Comparison of ENCODE assay signal across 8 cellular contexts in the genomic region with DNA sequence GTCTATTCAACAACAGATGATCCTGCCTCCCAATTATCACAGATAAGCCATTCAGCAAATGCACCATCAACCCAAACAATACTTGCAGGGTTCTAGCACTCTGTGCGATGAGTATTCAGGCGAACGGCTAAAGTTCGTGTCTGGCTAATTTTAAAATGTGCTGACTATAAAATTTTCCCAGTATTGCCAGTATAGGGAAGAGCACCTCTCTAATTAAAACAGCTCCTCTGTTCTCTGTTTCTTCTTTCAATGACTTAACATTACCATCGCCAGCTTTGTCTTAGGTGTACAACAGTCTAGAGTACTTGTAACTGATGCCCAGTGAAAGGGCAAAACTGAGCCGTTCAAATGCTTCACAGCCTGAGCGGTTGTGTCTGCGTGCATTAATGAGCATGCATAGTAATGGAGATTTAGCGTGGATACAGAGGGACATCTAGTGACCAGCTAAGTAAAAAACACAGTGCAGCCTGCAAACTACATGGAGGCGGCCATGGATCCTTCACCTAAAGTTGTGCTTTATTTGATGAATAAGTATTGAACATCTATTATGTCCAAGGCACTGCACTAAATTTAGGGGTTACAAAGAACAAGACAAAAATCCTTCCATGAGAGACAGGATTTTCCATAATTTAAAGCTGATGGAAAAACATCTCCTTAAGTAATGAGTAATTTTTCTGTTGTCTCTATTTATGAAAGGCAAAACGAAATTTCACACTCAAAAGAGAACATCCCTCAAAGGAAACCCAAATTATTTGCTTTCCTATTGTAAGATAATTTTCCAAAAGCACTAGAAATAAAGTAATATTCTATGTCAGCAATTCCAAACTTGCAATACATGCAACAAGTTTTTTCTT.
DNase-seq lines count a peak whose midpoint lies in the region; ATAC-seq, FAIRE-seq and TF ChIP-seq lines count a peak whose summit lies in the region.

No MANE protein-coding gene starts in this region.

- H3K9me3 ChIP-seq in astrocyte (ENCODE audit: insufficient read depth, low read depth, low read length) (no peaks in the 10 kb centered on the region), spleen (no peaks in the 10 kb centered on the region)

- FAIRE-seq in astrocyte (lab: Jason Lieb, UNC): peak; percentile 100

- POLR2A ChIA-PET in BJ (lab: Charles Lee): interaction anchor here (0.6 kb wide), 1 partner anchor 533 kb away, joined by 3 read pairs; no protein-coding TSS in a partner anchor

- H3K36me3 Mint-ChIP-seq in astrocyte (ENCODE audit: low read depth, unreplicated experiment): no peaks in the 10 kb centered on the region
- H3K36me3 Mint-ChIP-seq in activated T-helper 2 cell treated with anti-CD3 and anti-CD28 coated beads, Interferon-gamma antibody, Interleukin-2, Interleukin-4, amounts not matched to agents 10 μg/mL and 5 μg/mL and 100 μg/mL, durations not matched to agents 14 hours and 24 hours and 36 hours (ENCODE audit: low read depth): no peaks in the 10 kb centered on the region

- peak; percentile 72 for TF ChIP-seq CTCF in BJ (IDR thresholded peaks at IDR 0.05; ENCODE audit: insufficient read depth, low read depth, low read length)
- peak; percentile 86 for TF ChIP-seq CTCF in astrocyte (IDR thresholded peaks at IDR 0.05; ENCODE audit: insufficient read depth, low read depth, low read length)
- peak in 8 of 11 experiments; percentile 19 to 65 (median 50) for TF ChIP-seq CTCF in spleen (IDR thresholded peaks at IDR 0.05 in 8 of 11, conservative IDR thresholded peaks at IDR 0.05 in 3 of 11)

- H3K4me3 Mint-ChIP-seq in astrocyte (ENCODE audit: unreplicated experiment): no peak overlapping the region
- H3K4me3 Mint-ChIP-seq in activated T-helper 2 cell treated with anti-CD3 and anti-CD28 coated beads, Interferon-gamma antibody, Interleukin-2, Interleukin-4, amounts not matched to agents 10 μg/mL and 5 μg/mL and 100 μg/mL, durations not matched to agents 14 hours and 24 hours and 36 hours (ENCODE audit: low read depth): no peak overlapping the region

- ATAC-seq in HG02870 (IDR thresholded peaks at IDR 0.05; ENCODE audit: unreplicated experiment): no peak

- no peaks in the 10 kb centered on the region for H3K36me3 ChIP-seq in BJ (ENCODE audit: control insufficient read depth, insufficient read depth, low read length)
- no peaks in the 10 kb centered on the region for H3K36me3 ChIP-seq in astrocyte (ENCODE audit: insufficient read depth, low read length)
- H3K36me3 ChIP-seq in spleen: no peaks in the 10 kb centered on the region

- H3K9ac ChIP-seq in astrocyte (ENCODE audit: low read length): no peak overlapping the region

- no peaks in the 10 kb centered on the region for H3K27me3 Mint-ChIP-seq in astrocyte (ENCODE audit: low read depth, unreplicated experiment)
- peaks cover 14% of the 10 kb centered on the region for H3K27me3 Mint-ChIP-seq in activated T-helper 2 cell treated with anti-CD3 and anti-CD28 coated beads, Interferon-gamma antibody, Interleukin-2, Interleukin-4, amounts not matched to agents 10 μg/mL and 5 μg/mL and 100 μg/mL, durations not matched to agents 14 hours and 24 hours and 36 hours (ENCODE audit: low read depth)

- no peaks in the 10 kb centered on the region for H3K79me2 ChIP-seq in astrocyte (ENCODE audit: insufficient read depth, low read length)

- H3K4me1 ChIP-seq in astrocyte (ENCODE audit: insufficient read depth, low read length): no peaks in the 10 kb centered on the region
- peaks cover 0 to 7% (median 0%) of the 10 kb centered on the region in 6 donors for H3K4me1 ChIP-seq in spleen

- H3K27me3 ChIP-seq in BJ (ENCODE audit: control insufficient read depth, insufficient read depth, low read length): no peaks in the 10 kb centered on the region; the same call in 1 of the 2 replicates
- H3K27me3 ChIP-seq in astrocyte (ENCODE audit: insufficient read depth, low read length): no peaks in the 10 kb centered on the region
- peaks cover 0 to 4% (median 0%) of the 10 kb centered on the region in 7 donors for H3K27me3 ChIP-seq in spleen (replicated peaks in 1 of 7)

- no peak overlapping the region for H3K27ac Mint-ChIP-seq in astrocyte (ENCODE audit: unreplicated experiment)
- H3K27ac Mint-ChIP-seq in activated T-helper 2 cell treated with anti-CD3 and anti-CD28 coated beads, Interferon-gamma antibody, Interleukin-2, Interleukin-4, amounts not matched to agents 10 μg/mL and 5 μg/mL and 100 μg/mL, durations not matched to agents 14 hours and 24 hours and 36 hours: no peak overlapping the region

- no peak for TF ChIP-seq POLR2A in spleen (IDR thresholded peaks at IDR 0.05)

- H3K9me3 Mint-ChIP-seq in astrocyte (ENCODE audit: unreplicated experiment): no peaks in the 10 kb centered on the region
- no peaks in the 10 kb centered on the region for H3K9me3 Mint-ChIP-seq in activated T-helper 2 cell treated with anti-CD3 and anti-CD28 coated beads, Interferon-gamma antibody, Interleukin-2, Interleukin-4, amounts not matched to agents 10 μg/mL and 5 μg/mL and 100 μg/mL, durations not matched to agents 14 hours and 24 hours and 36 hours

- 31 to 44% (median 42%) methylated on average over 11 of the region's 11 CpGs for WGBS in spleen, 5 donors

- intact Hi-C loops in spleen (cut with DNase I; ENCODE audit: low total_unique reads): no loop called here
- intact Hi-C loops in activated T-helper 2 cell treated with anti-CD3 and anti-CD28 coated beads, Interferon-gamma antibody, Interleukin-2, Interleukin-4, amounts not matched to agents 10 μg/mL and 5 μg/mL and 100 μg/mL, durations not matched to agents 14 hours and 24 hours and 36 hours (cut with micrococcal nuclease): no loop called here

- CTCF ChIA-PET in BJ (lab: Yijun Ruan, JAX): interaction anchor here (0.6 to 1.4 kb wide), 13 partner anchors 8 to 1248 kb away, joined by 3 to 7 read pairs (median 3); no protein-coding TSS in a partner anchor

- H3K4me1 Mint-ChIP-seq in astrocyte (ENCODE audit: low read depth, unreplicated experiment): peaks cover 7% of the 10 kb centered on the region
- no peaks in the 10 kb centered on the region for H3K4me1 Mint-ChIP-seq in activated T-helper 2 cell treated with anti-CD3 and anti-CD28 coated beads, Interferon-gamma antibody, Interleukin-2, Interleukin-4, amounts not matched to agents 10 μg/mL and 5 μg/mL and 100 μg/mL, durations not matched to agents 14 hours and 24 hours and 36 hours (ENCODE audit: low read depth)

- peak overlapping the region; percentile 30 for H3K4me2 ChIP-seq in astrocyte (ENCODE audit: low read length)

- H3K4me3 ChIP-seq in BJ (ENCODE audit: low read depth, low read length) (no peak overlapping the region), astrocyte (ENCODE audit: insufficient read depth, low read depth, low read length) (no peak overlapping the region), spleen (no peak overlapping the region)

- no peak overlapping the region for H2AFZ ChIP-seq in astrocyte (ENCODE audit: low read depth, low read length)

- H3K27ac ChIP-seq in astrocyte (ENCODE audit: low read depth, low read length) (no peak overlapping the region), spleen (no peak overlapping the region)

- DNase-seq in BJ (ENCODE audit: low read depth) (peak; percentile 38), HCEC 1CT (peak; percentile 72), NCI-H524 (lab: John Stamatoyannopoulos, UW) (peak; percentile 48 to 91), astrocyte (ENCODE audit: low read depth) (peak; percentile 60), hippocampal formation (lab: John Stamatoyannopoulos, UW) (peak; percentile 32 to 85), spleen (no peak)
- DNase-seq in activated T-helper 2 cell treated with anti-CD3 and anti-CD28 coated beads, Interferon-gamma antibody, Interleukin-2, Interleukin-4, amounts not matched to agents 10 μg/mL and 5 μg/mL and 100 μg/mL, durations not matched to agents 14 hours and 24 hours and 36 hours (ENCODE audit: low spot score): no peak

- no peaks in the 10 kb centered on the region for H4K20me1 ChIP-seq in astrocyte (ENCODE audit: insufficient read depth, low read length)

Comparison
In these comparisons a context has a peak if more than half of its experiments do, and no peak if none do; other contexts are left out.
1. DNase-seq: peak in BJ (single experiment), HCEC 1CT (single experiment), NCI-H524 (2 of 2), astrocyte (single experiment) and hippocampal formation (2 of 2); none in spleen (single experiment) and activated T-helper 2 cell treated with anti-CD3 and anti-CD28 coated beads, Interferon-gamma antibody, Interleukin-2, Interleukin-4, amounts not matched to agents 10 μg/mL and 5 μg/mL and 100 μg/mL, durations not matched to agents 14 hours and 24 hours and 36 hours (single experiment).
2. Peak in every context shown above with its lines, with median percentiles within 50 percentile points of each other: CTCF ChIP-seq.